Comparison of ENCODE assay signal across 16 cellular contexts in genomic region chr16:27369806-27370205, GRCh38. TPM values are rescaled to one million over a fixed set of nuclear protein-coding genes. Genes with fewer than 3 reads are reported as not detected.
DNase-seq lines count a peak whose midpoint lies in the region; ATAC-seq, FAIRE-seq and TF ChIP-seq lines count a peak whose summit lies in the region.
"Had no signal": no experiment of that assay in that cellular context is flagged by ENCODE, and none has a peak within 500 bp of the region (broad histone marks: within the 10 kb centered on the region; RNA-seq: fewer than 3 reads in every experiment).

No MANE protein-coding gene starts in this region.

- TF ChIP-seq POLR2A in H1 (IDR thresholded peaks at IDR 0.05; ENCODE audit: control extremely low read depth in 1 of 2, low read depth in 2 of 2, low read length in 2 of 2): no peak
- no peak for TF ChIP-seq POLR2A in spleen (IDR thresholded peaks at IDR 0.05)

- TF ChIP-seq CTCF in H1 (IDR thresholded peaks at IDR 0.05; ENCODE audit: control extremely low read depth in 1 of 3, insufficient read depth in 1 of 3, low read depth in 1 of 3, low read length in 3 of 3): no peak
- TF ChIP-seq CTCF in spleen (IDR thresholded peaks at IDR 0.05 in 8 of 11, conservative IDR thresholded peaks at IDR 0.05 in 3 of 11): no peak

- intact Hi-C loops in activated CD4-positive, alpha-beta T cell treated with anti-CD3 and anti-CD28 coated beads, Interleukin-2, amount 10 ng/mL, durations not matched to agents 24 days and 14 days (cut with micrococcal nuclease): no loop called here
- intact Hi-C loops in spleen (cut with DNase I; ENCODE audit: low total_unique reads): loop anchor here (2.0 to 10.0 kb wide), 3 partner anchors 85 to 193 kb away; no protein-coding TSS in a partner anchor

- H3K27me3 Mint-ChIP-seq in activated CD4-positive, alpha-beta T cell treated with anti-CD3 and anti-CD28 coated beads, Interleukin-2, amount 10 ng/mL, durations not matched to agents 24 days and 14 days: no peaks in the 10 kb centered on the region
- no peaks in the 10 kb centered on the region for H3K27me3 Mint-ChIP-seq in T-cell
- H3K27me3 Mint-ChIP-seq: type B pancreatic cell had no signal

- H3K36me3 Mint-ChIP-seq in activated CD4-positive, alpha-beta T cell treated with anti-CD3 and anti-CD28 coated beads, Interleukin-2, amount 10 ng/mL, durations not matched to agents 24 days and 14 days (ENCODE audit: low read depth): peaks cover 30% of the 10 kb centered on the region
- H3K36me3 Mint-ChIP-seq in T-cell: no peaks in the 10 kb centered on the region
- H3K36me3 Mint-ChIP-seq: type B pancreatic cell had no signal

- peak overlapping the region; percentile 88 for H3K27ac Mint-ChIP-seq in activated CD4-positive, alpha-beta T cell treated with anti-CD3 and anti-CD28 coated beads, Interleukin-2, amount 10 ng/mL, durations not matched to agents 24 days and 14 days
- H3K27ac Mint-ChIP-seq in T-cell: peak overlapping the region; percentile 81 to 83
- H3K27ac Mint-ChIP-seq: type B pancreatic cell had no signal

- no peak overlapping the region for H2AFZ ChIP-seq in H1 (ENCODE audit: low read length)

- TF ChIP-seq RAD21 in H1 (IDR thresholded peaks at IDR 0.05 in 1 of 2, conservative IDR thresholded peaks at IDR 0.05 in 1 of 2; ENCODE audit: low read depth in 2 of 2, low read length in 2 of 2): no peak

- no peak overlapping the region for H3K23ac ChIP-seq in H1 (ENCODE audit: insufficient read length)

- H3K4me1 ChIP-seq in H1 (replicated peaks in 1 of 4; ENCODE audit: control insufficient read depth in 3 of 4, insufficient read depth in 4 of 4, low read length in 3 of 4) (peaks cover 0 to 2% (median 0%) of the 10 kb centered on the region in 4 experiments; a peak in 3 of 7 replicates), spleen (peaks cover 42 to 71% (median 52%) of the 10 kb centered on the region in 6 donors)

- peak overlapping the region; percentile 4 for H3K4me3 Mint-ChIP-seq in activated CD4-positive, alpha-beta T cell treated with anti-CD3 and anti-CD28 coated beads, Interleukin-2, amount 10 ng/mL, durations not matched to agents 24 days and 14 days
- peak overlapping the region in 1 of 3 donors; percentile 16 for H3K4me3 Mint-ChIP-seq in T-cell
- H3K4me3 Mint-ChIP-seq: type B pancreatic cell had no signal

- 0 out of 2 replicates have a peak overlapping the region, but pooled peaks have one; percentile 40 for H2BK15ac ChIP-seq in H1 (ENCODE audit: low read length)

- H2BK120ac ChIP-seq in H1 (replicated peaks; ENCODE audit: low read depth, low read length): no peak overlapping the region

- H4K5ac ChIP-seq in H1 (ENCODE audit: insufficient read length, low read depth, low read length): no peak overlapping the region

- H3K79me1 ChIP-seq in H1 (ENCODE audit: low read depth, low read length): no peaks in the 10 kb centered on the region

- no peak overlapping the region for H4K8ac ChIP-seq in H1 (ENCODE audit: extremely low read depth, insufficient read depth, low read length)

- H3K9me3 ChIP-seq in H1 (ENCODE audit: insufficient read depth in 2 of 2, low read depth in 1 of 2, low read length in 1 of 2) (no peaks in the 10 kb centered on the region), spleen (peaks cover 0 to 9% (median 0%) of the 10 kb centered on the region in 8 donors)

- no peak for DNase-seq in activated CD4-positive, alpha-beta T cell treated with anti-CD3 and anti-CD28 coated beads, Interleukin-2, amount 10 ng/mL, durations not matched to agents 24 days and 14 days
- no peak for DNase-seq in activated CD4-positive, alpha-beta T cell treated with anti-CD3 and anti-CD28 coated beads, Interleukin-2, amount 50 U/mL, for 1 hour
- DNase-seq in T-cell (no peak), H1 (ENCODE audit: low read depth in 1 of 2, low spot score in 2 of 2) (no peak), spleen (peak; percentile 46), NCI-H2081 treated with DMSO at 0.1 percent for 48 hours (lab: John Stamatoyannopoulos, UW) (no peak), COLO668 (lab: John Stamatoyannopoulos, UW; ENCODE audit: unreplicated experiment) (no peak)
- DNase-seq: activated CD4-positive, alpha-beta T cell treated with anti-CD3 and anti-CD28 coated beads, Interleukin-2, amount 50 U/mL, for 4 hours; H7; left colon; MG63 had no signal

- H3K9ac ChIP-seq in H1 (replicated peaks in 1 of 4; ENCODE audit: extremely low read depth in 1 of 4, low read depth in 3 of 4, low read length in 3 of 4): no peak overlapping the region

- ATAC-seq in T-cell (replicated peaks in 1 of 4): no peak
- no peak for ATAC-seq in HG02973 (IDR thresholded peaks at IDR 0.05; ENCODE audit: unreplicated experiment)
- ATAC-seq: left colon had no signal

- no peak overlapping the region for H3K4me2 ChIP-seq in H1 (ENCODE audit: insufficient read depth in 1 of 2, low read depth in 2 of 2, low read length in 2 of 2)
- H3K4me2 ChIP-seq: smooth muscle cell had no signal

- peaks cover 7% of the 10 kb centered on the region for H3K9me3 Mint-ChIP-seq in activated CD4-positive, alpha-beta T cell treated with anti-CD3 and anti-CD28 coated beads, Interleukin-2, amount 10 ng/mL, durations not matched to agents 24 days and 14 days
- H3K9me3 Mint-ChIP-seq in T-cell: peaks cover 0 to 8% (median 3%) of the 10 kb centered on the region in 3 donors
- H3K9me3 Mint-ChIP-seq: type B pancreatic cell had no signal

- H3K4me1 Mint-ChIP-seq in activated CD4-positive, alpha-beta T cell treated with anti-CD3 and anti-CD28 coated beads, Interleukin-2, amount 10 ng/mL, durations not matched to agents 24 days and 14 days: peaks cover 40% of the 10 kb centered on the region
- H3K4me1 Mint-ChIP-seq in T-cell: peaks cover 44 to 63% (median 53%) of the 10 kb centered on the region in 3 donors

- H2AK5ac ChIP-seq in H1 (ENCODE audit: low read depth, low read length): no peak overlapping the region

- H3K4me3 ChIP-seq in H1 (ENCODE audit: extremely low read depth in 1 of 4, insufficient read depth in 2 of 4, low read depth in 3 of 4, low read length in 4 of 4) (no peak overlapping the region), spleen (no peak overlapping the region)
- H3K4me3 ChIP-seq: MG63, smooth muscle cell had no signal

- H3K14ac ChIP-seq in H1 (ENCODE audit: insufficient read length): no peak overlapping the region

- no peak for TF ChIP-seq EP300 in H1 (IDR thresholded peaks at IDR 0.05; ENCODE audit: borderline replicate concordance in 1 of 2, low read depth in 2 of 2, low read length in 2 of 2)

- H2BK5ac ChIP-seq in H1 (ENCODE audit: low read depth, low read length): no peak overlapping the region

- H3K56ac ChIP-seq in H1 (replicated peaks; ENCODE audit: insufficient read length, low read depth, low read length): no peak overlapping the region

- H3K79me2 ChIP-seq in H1 (ENCODE audit: control insufficient read depth in 1 of 2, insufficient read depth in 2 of 2, low read length in 2 of 2): no peaks in the 10 kb centered on the region

- no peak overlapping the region for H3K18ac ChIP-seq in H1 (ENCODE audit: extremely low read depth, low read length)

- no peaks in the 10 kb centered on the region for H3K23me2 ChIP-seq in H1 (ENCODE audit: low read depth, low read length)

- POLR2A ChIA-PET in T-cell (lab: Charles Lee): interaction anchor here (0.6 to 1.3 kb wide), 2 partner anchors 27 to 35 kb away, joined by 3 to 5 read pairs; no protein-coding TSS in a partner anchor
- POLR2A ChIA-PET in H1 (lab: Charles Lee; ENCODE audit: partially characterized antibody): no interaction called here

- H3K36me3 ChIP-seq in H1 (ENCODE audit: control insufficient read depth in 2 of 4, insufficient read depth in 4 of 4, low read length in 3 of 4) (no peaks in the 10 kb centered on the region), spleen (peaks cover 0 to 2% (median under 1%) of the 10 kb centered on the region in 6 donors)

- 94% methylated on average over 3 of the region's 3 CpGs; no CpG with 5 or more reads in 1 of the 2 experiments for WGBS in H1 (ENCODE audit: extremely low coverage in 1 of 2, insufficient coverage in 1 of 2, insufficient read length in 1 of 2, insufficient replicate concordance in 2 of 2, low coverage in 1 of 2, low lambda C conversion rate in 2 of 2, missing lambda C conversion rate in 1 of 2), 2 experiments
- WGBS in spleen, 5 donors: 81 to 96% (median 87%) methylated on average over 3 of the region's 3 CpGs

- H3K27ac ChIP-seq in H1 (ENCODE audit: low read depth, low read length) (no peak overlapping the region), spleen (peak overlapping the region in 1 of 8 donors; percentile 19)

- no peak overlapping the region for H2BK20ac ChIP-seq in H1 (ENCODE audit: low read length)

- no peak overlapping the region for H3K4ac ChIP-seq in H1 (replicated peaks; ENCODE audit: insufficient read length, low read depth, low read length)

- H4K20me1 ChIP-seq in H1 (replicated peaks in 1 of 2; ENCODE audit: control insufficient read depth in 1 of 2, insufficient read depth in 2 of 2, low read length in 2 of 2): no peaks in the 10 kb centered on the region

- H3K27me3 ChIP-seq in H1 (replicated peaks in 1 of 4; ENCODE audit: control insufficient read depth in 3 of 4, extremely low read depth in 1 of 4, insufficient read depth in 3 of 4, low read length in 3 of 4) (no peaks in the 10 kb centered on the region), spleen (replicated peaks in 1 of 7) (no peaks in the 10 kb centered on the region)

- FAIRE-seq in H1 (lab: Jason Lieb, UNC): no peak
- FAIRE-seq: A204.1 had no signal

- no peak overlapping the region for H4K91ac ChIP-seq in H1 (replicated peaks; ENCODE audit: insufficient read length, low read length)

- CTCF ChIA-PET in T-cell (lab: Charles Lee) (no interaction called here), H1 (lab: Charles Lee; ENCODE audit: partially characterized antibody) (interaction anchor here (1.3 to 8.6 kb wide), 6 partner anchors 14 to 190 kb away, joined by 3 to 241 read pairs (median 32); no protein-coding TSS in a partner anchor)

- no peak overlapping the region for H2BK12ac ChIP-seq in H1 (ENCODE audit: low read depth, low read length)

RNA-seq across cellular contexts. Expression of gene IL21R, which starts 32.2 kb away (rescaled TPM):
- 94.9 and 100 TPM in 2 replicates for total RNA-seq in activated CD4-positive, alpha-beta T cell treated with anti-CD3 and anti-CD28 coated beads, Interleukin-2, amount 10 ng/mL, durations not matched to agents 24 days and 14 days
- total RNA-seq in T-cell: 10 to 100 TPM; 35.6 to 44.3 (median 38.2) TPM
- total RNA-seq in H1 (2021; fragmentation: NEBNext Ultra II Directional; extraction: Animal tissue kit (Norgen Biotek cat#: 25700)): 0.34 TPM in 2 replicates
- 0.70 and 0.75 TPM in 2 replicates for polyA plus RNA-seq in H1 (2011; rRNA removed)
- 0.79 TPM for polyA plus RNA-seq in H1 (2011; cell fraction: cytosol; rRNA removed)
- 0.43 TPM for polyA plus RNA-seq in H1 (2011; cell fraction: nucleus; rRNA removed)
- 0.29 to 0.58 TPM (median 0.34 TPM) in 4 replicates for polyA plus RNA-seq in H1 (2012, experiment 1 of 2)
- polyA plus RNA-seq in H1 (2012, experiment 2 of 2): 0.33 TPM
- 0.97 TPM for polyA plus RNA-seq in H1 (2013, experiment 1 of 2)
- polyA plus RNA-seq in H1 (2013, experiment 2 of 2): 0.96 TPM
- 1.1 and 1.9 TPM in 2 replicates for polyA minus RNA-seq in H1 (2011; rRNA and poly(A)+ RNA removed)
- not detected for polyA minus RNA-seq in H1 (2011; cell fraction: cytosol; rRNA and poly(A)+ RNA removed)
- polyA minus RNA-seq in H1 (2011; cell fraction: nucleus; rRNA and poly(A)+ RNA removed): not detected
- total RNA-seq in spleen: 10 to 100 TPM in 6 of 7 donors, 1 to 10 TPM in 1; 8.7 to 19.7 (median 13.0) TPM
- 1 to 10 TPM; 2.7 to 6.0 (median 3.3) TPM for polyA plus RNA-seq in spleen
- total RNA-seq: smooth muscle cell had no signal
- polyA plus RNA-seq: neural cell, smooth muscle cell had no signal

RNA-seq across cellular contexts. Expression of gene IL4R, which starts 56.0 kb away (rescaled TPM):
- total RNA-seq in activated CD4-positive, alpha-beta T cell treated with anti-CD3 and anti-CD28 coated beads, Interleukin-2, amount 10 ng/mL, durations not matched to agents 24 days and 14 days: 345 and 375 TPM in 2 replicates
- total RNA-seq in T-cell (100 to 1,000 TPM; 186 to 281 (median 221) TPM), spleen (100 to 1,000 TPM in 6 of 7 donors, 10 to 100 TPM in 1; 78.0 to 319 (median 215) TPM)
- total RNA-seq in H1 (2021; fragmentation: NEBNext Ultra II Directional; extraction: Animal tissue kit (Norgen Biotek cat#: 25700)): 29.4 and 32.7 TPM in 2 replicates
- polyA plus RNA-seq in H1 (2011; rRNA removed) (29.1 and 38.2 TPM in 2 replicates), spleen (10 to 100 TPM; 39.3 to 55.5 (median 48.9) TPM)
- polyA plus RNA-seq in H1 (2011; cell fraction: cytosol; rRNA removed): 25.4 TPM
- polyA plus RNA-seq in H1 (2011; cell fraction: nucleus; rRNA removed): 31.2 TPM
- 22.5 to 25.9 TPM (median 24.5 TPM) in 4 replicates for polyA plus RNA-seq in H1 (2012, experiment 1 of 2)
- polyA plus RNA-seq in H1 (2012, experiment 2 of 2): 21.4 TPM
- polyA plus RNA-seq in H1 (2013, experiment 1 of 2): 34.5 TPM
- polyA plus RNA-seq in H1 (2013, experiment 2 of 2): 34.4 TPM
- polyA minus RNA-seq in H1 (2011; rRNA and poly(A)+ RNA removed): 26.9 and 37.0 TPM in 2 replicates
- polyA minus RNA-seq in H1 (2011; cell fraction: cytosol; rRNA and poly(A)+ RNA removed): 15.6 TPM
- 17.7 TPM for polyA minus RNA-seq in H1 (2011; cell fraction: nucleus; rRNA and poly(A)+ RNA removed)
